In genomic region chr7:43668035-43668434, GRCh38 we compare ENCODE assay signal across 17 cellular contexts.
DNase-seq lines count a peak whose midpoint lies in the region; ATAC-seq and TF ChIP-seq lines count a peak whose summit lies in the region.
"Had no signal": no experiment of that assay in that cellular context is flagged by ENCODE, and none has a peak within 500 bp of the region (broad histone marks: within the 10 kb centered on the region; RNA-seq: fewer than 3 reads in every experiment).

No MANE protein-coding gene starts in this region.

- H4K5ac ChIP-seq in mesendoderm (ENCODE audit: low read length) = no peak overlapping the region

- no peak overlapping the region for H2BK5ac ChIP-seq in mesendoderm (ENCODE audit: low read length)

- no peak overlapping the region for H3K56ac ChIP-seq in mesendoderm (ENCODE audit: low read length)

- no peaks in the 10 kb centered on the region for H3F3A ChIP-seq in PC-3 (ENCODE audit: low read length, unreplicated experiment)

- H3K18ac ChIP-seq in mesendoderm (ENCODE audit: low read length) = no peak overlapping the region

- H3K4me1 Mint-ChIP-seq in activated CD4-positive, alpha-beta memory T cell treated with anti-CD3 and anti-CD28 coated beads for 36 hours (ENCODE audit: low read depth) = peaks cover 77% of the 10 kb centered on the region
- H3K4me1 Mint-ChIP-seq in activated CD4-positive, alpha-beta memory T cell treated with anti-CD3 and anti-CD28 coated beads, Interleukin-2, amount 10 ng/mL, durations not matched to agents 7 days and 5 days = peaks cover 60% of the 10 kb centered on the region
- H3K4me1 Mint-ChIP-seq in CD4-positive, alpha-beta memory T cell = peaks cover 37 to 73% (median 61%) of the 10 kb centered on the region in 4 donors

- H3K79me2 ChIP-seq in PC-3 (ENCODE audit: low read length) (peaks cover 100% of the 10 kb centered on the region), mesendoderm (ENCODE audit: control insufficient read depth, insufficient read depth, low read length) (peaks cover 32% of the 10 kb centered on the region)

- intact Hi-C loops in activated CD4-positive, alpha-beta memory T cell treated with anti-CD3 and anti-CD28 coated beads for 36 hours (cut with micrococcal nuclease) = loop anchor here (2.0 kb wide), 1 partner anchor 55 kb away; no protein-coding TSS in a partner anchor
- intact Hi-C loops in CD4-positive, alpha-beta memory T cell (cut with micrococcal nuclease) = no loop called here
- intact Hi-C loops in PC-3 (cut with micrococcal nuclease) (no loop called here), heart left ventricle (cut with DNase I) (no loop called here)

- H2AK5ac ChIP-seq in mesendoderm (ENCODE audit: low read length) = no peak overlapping the region

- POLR2A ChIA-PET in activated CD4-positive, alpha-beta memory T cell treated with anti-CD3 and anti-CD28 coated beads for 36 hours (lab: Charles Lee) = interaction anchor here (0.5 to 3.4 kb wide), 2 partner anchors 19 to 85 kb away, joined by 3 to 26 read pairs; no protein-coding TSS in a partner anchor
- POLR2A ChIA-PET in activated CD4-positive, alpha-beta memory T cell treated with anti-CD3 and anti-CD28 coated beads, Interleukin-2, amount 10 ng/mL, durations not matched to agents 7 days and 5 days (lab: Charles Lee) = interaction anchor here (3.9 kb wide), 1 partner anchor 20 kb away, joined by 50 read pairs; no protein-coding TSS in a partner anchor
- POLR2A ChIA-PET in CD4-positive, alpha-beta memory T cell (lab: Charles Lee; ENCODE audit: partially characterized antibody) = interaction anchor here (3.7 to 4.2 kb wide), 2 partner anchors 18 to 85 kb away, joined by 31 to 91 read pairs; partner anchors contain the start of gene STK17A
- POLR2A ChIA-PET in PC-3 (lab: Charles Lee; ENCODE audit: unreplicated experiment) = no interaction called here

- H4K20me1 ChIP-seq in PC-3 (ENCODE audit: low read length) = no peaks in the 10 kb centered on the region

- peaks cover 48% of the 10 kb centered on the region for H3K36me3 Mint-ChIP-seq in activated CD4-positive, alpha-beta memory T cell treated with anti-CD3 and anti-CD28 coated beads for 36 hours
- peaks cover 62% of the 10 kb centered on the region for H3K36me3 Mint-ChIP-seq in activated CD4-positive, alpha-beta memory T cell treated with anti-CD3 and anti-CD28 coated beads, Interleukin-2, amount 10 ng/mL, durations not matched to agents 7 days and 5 days (ENCODE audit: low read depth)
- H3K36me3 Mint-ChIP-seq in CD4-positive, alpha-beta memory T cell = peaks cover 19 to 26% of the 10 kb centered on the region in 2 donors

- no peak overlapping the region for H3K4ac ChIP-seq in mesendoderm (ENCODE audit: low read depth, low read length)

- ATAC-seq in PC-3 (no peak), HG03196 (IDR thresholded peaks at IDR 0.05; ENCODE audit: unreplicated experiment) (no peak), GM18519 (IDR thresholded peaks at IDR 0.05; ENCODE audit: low FRiP score, unreplicated experiment) (no peak), heart left ventricle (no peak)
- ATAC-seq: HepG2 had no signal

- no peaks in the 10 kb centered on the region for H3K9me3 ChIP-seq in CD4-positive, alpha-beta memory T cell (ENCODE audit: control insufficient read depth in 1 of 2, low read length in 2 of 2)
- H3K9me3 ChIP-seq in PC-3 (ENCODE audit: low read length) (no peaks in the 10 kb centered on the region), heart left ventricle (peaks cover 0 to 16% (median 0%) of the 10 kb centered on the region in 12 donors)

- no peaks in the 10 kb centered on the region for H3K27me3 ChIP-seq in CD4-positive, alpha-beta memory T cell (ENCODE audit: insufficient read depth, low read length)
- no peaks in the 10 kb centered on the region for H3K27me3 ChIP-seq in PC-3 (ENCODE audit: low read length)
- no peaks in the 10 kb centered on the region for H3K27me3 ChIP-seq in mesendoderm (ENCODE audit: insufficient read depth, low read length, poor library complexity)
- H3K27me3 ChIP-seq in heart left ventricle = no peaks in the 10 kb centered on the region

- no peak overlapping the region for H3K23ac ChIP-seq in mesendoderm (ENCODE audit: low read length)

- H3K27me3 Mint-ChIP-seq in activated CD4-positive, alpha-beta memory T cell treated with anti-CD3 and anti-CD28 coated beads for 36 hours = no peaks in the 10 kb centered on the region
- H3K27me3 Mint-ChIP-seq in activated CD4-positive, alpha-beta memory T cell treated with anti-CD3 and anti-CD28 coated beads, Interleukin-2, amount 10 ng/mL, durations not matched to agents 7 days and 5 days = no peaks in the 10 kb centered on the region
- H3K27me3 Mint-ChIP-seq in CD4-positive, alpha-beta memory T cell = no peaks in the 10 kb centered on the region

- no CpG with 5 or more reads among the region's 1 CpG for WGBS in mesendoderm (ENCODE audit: extremely low coverage, insufficient coverage, low lambda C conversion rate)
- WGBS in heart left ventricle, 4 donors = 27 to 51% (median 33%) methylated on average over 1 of the region's 1 CpG

- CTCF ChIA-PET in activated CD4-positive, alpha-beta memory T cell treated with anti-CD3 and anti-CD28 coated beads for 36 hours (lab: Charles Lee) = interaction anchor here (1.0 to 3.7 kb wide), 3 partner anchors 22 to 86 kb away, joined by 3 to 41 read pairs (median 13); partner anchors contain the start of gene STK17A
- CTCF ChIA-PET in activated CD4-positive, alpha-beta memory T cell treated with anti-CD3 and anti-CD28 coated beads, Interleukin-2, amount 10 ng/mL, durations not matched to agents 7 days and 5 days (lab: Charles Lee) = interaction anchor here (3.5 kb wide), 1 partner anchor 86 kb away, joined by 33 read pairs; the partner anchor contains the start of gene STK17A
- CTCF ChIA-PET in CD4-positive, alpha-beta memory T cell (lab: Charles Lee; ENCODE audit: partially characterized antibody) = interaction anchor here (4.5 kb wide), 1 partner anchor 86 kb away, joined by 26 read pairs; the partner anchor contains the start of gene STK17A
- CTCF ChIA-PET in PC-3 (lab: Charles Lee) = no interaction called here

- H3K79me1 ChIP-seq in mesendoderm (ENCODE audit: low read length) = peaks cover 11% of the 10 kb centered on the region

- peak overlapping the region; percentile 96 for H3K27ac Mint-ChIP-seq in activated CD4-positive, alpha-beta memory T cell treated with anti-CD3 and anti-CD28 coated beads for 36 hours
- H3K27ac Mint-ChIP-seq in activated CD4-positive, alpha-beta memory T cell treated with anti-CD3 and anti-CD28 coated beads, Interleukin-2, amount 10 ng/mL, durations not matched to agents 7 days and 5 days = no peak overlapping the region
- peak overlapping the region in 6 of 7 donors; percentile 31 to 98 (median 78) for H3K27ac Mint-ChIP-seq in CD4-positive, alpha-beta memory T cell
- H3K27ac Mint-ChIP-seq: CD14-positive monocyte had no signal

- H2BK15ac ChIP-seq in mesendoderm (replicated peaks; ENCODE audit: low read depth) = no peak overlapping the region

- BruUV-seq in PC-3 (replicated peaks; lab: Mats Ljungman, UMichigan) = no TSS peak

- peaks cover 35% of the 10 kb centered on the region for H3K9me3 Mint-ChIP-seq in activated CD4-positive, alpha-beta memory T cell treated with anti-CD3 and anti-CD28 coated beads for 36 hours
- H3K9me3 Mint-ChIP-seq in activated CD4-positive, alpha-beta memory T cell treated with anti-CD3 and anti-CD28 coated beads, Interleukin-2, amount 10 ng/mL, durations not matched to agents 7 days and 5 days = peaks cover 26% of the 10 kb centered on the region
- peaks cover 0 to 20% (median 3%) of the 10 kb centered on the region in 8 donors for H3K9me3 Mint-ChIP-seq in CD4-positive, alpha-beta memory T cell

- H3K27ac ChIP-seq in CD4-positive, alpha-beta memory T cell (ENCODE audit: low read depth, low read length) = no peak overlapping the region
- H3K27ac ChIP-seq in PC-3 (ENCODE audit: low read length) = no peak overlapping the region
- no peak overlapping the region for H3K27ac ChIP-seq in mesendoderm (ENCODE audit: low read depth, low read length)
- no peak overlapping the region for H3K27ac ChIP-seq in heart left ventricle

- no peak for DNase-seq in activated CD4-positive, alpha-beta memory T cell treated with anti-CD3 and anti-CD28 coated beads for 36 hours
- DNase-seq in activated CD4-positive, alpha-beta memory T cell treated with anti-CD3 and anti-CD28 coated beads, Interleukin-2, amount 10 ng/mL, durations not matched to agents 7 days and 5 days = no peak
- no peak for DNase-seq in CD4-positive, alpha-beta memory T cell
- peak; percentile 38 for DNase-seq in PC-3
- peak; percentile 47 for DNase-seq in mesendoderm
- no peak for DNase-seq in heart left ventricle
- DNase-seq: GOT3, HFFc6, Karpas-422, NCI-H1105 treated with DMSO at 0.1 percent for 48 hours, NCI-H187, NCI-H446, Right ventricle myocardium superior had no signal

- TF ChIP-seq CTCF in PC-3 (conservative IDR thresholded peaks at IDR 0.05; ENCODE audit: low read depth, low read length) = no peak
- no peak for TF ChIP-seq CTCF in heart left ventricle (IDR thresholded peaks at IDR 0.05)

- H2AFZ ChIP-seq in PC-3 (ENCODE audit: low read length) = no peak overlapping the region

- no peak overlapping the region for H3K9ac ChIP-seq in PC-3 (ENCODE audit: low read length)
- H3K9ac ChIP-seq in mesendoderm (ENCODE audit: low read length) = no peak overlapping the region

- no peak overlapping the region for H4K8ac ChIP-seq in mesendoderm (ENCODE audit: low read depth, low read length)

- TF ChIP-seq POLR2A in heart left ventricle (IDR thresholded peaks at IDR 0.05) = no peak

- H3K36me3 ChIP-seq in CD4-positive, alpha-beta memory T cell (ENCODE audit: insufficient read depth, low read length) = no peaks in the 10 kb centered on the region
- H3K36me3 ChIP-seq in PC-3 (ENCODE audit: low read depth, low read length) (peaks cover 13% of the 10 kb centered on the region), mesendoderm (ENCODE audit: control insufficient read depth, insufficient read depth, low read length) (no peaks in the 10 kb centered on the region), heart left ventricle (no peaks in the 10 kb centered on the region)

- H3K4me3 ChIP-seq in CD4-positive, alpha-beta memory T cell (ENCODE audit: low read length in 2 of 2) = no peak overlapping the region
- H3K4me3 ChIP-seq in PC-3 (ENCODE audit: low read length) (no peak overlapping the region), mesendoderm (ENCODE audit: low read length) (no peak overlapping the region), heart left ventricle (no peak overlapping the region)

- H3K4me1 ChIP-seq in CD4-positive, alpha-beta memory T cell (ENCODE audit: insufficient read depth, low read length) = peaks cover 59% of the 10 kb centered on the region
- H3K4me1 ChIP-seq in PC-3 (ENCODE audit: insufficient read depth, low read length) (peaks cover 17% of the 10 kb centered on the region), mesendoderm (ENCODE audit: control insufficient read depth, low read depth, low read length) (no peaks in the 10 kb centered on the region), heart left ventricle (peaks cover 0 to 28% (median 4%) of the 10 kb centered on the region in 12 donors)

- H3K4me3 Mint-ChIP-seq in activated CD4-positive, alpha-beta memory T cell treated with anti-CD3 and anti-CD28 coated beads for 36 hours = no peak overlapping the region
- H3K4me3 Mint-ChIP-seq in activated CD4-positive, alpha-beta memory T cell treated with anti-CD3 and anti-CD28 coated beads, Interleukin-2, amount 10 ng/mL, durations not matched to agents 7 days and 5 days = no peak overlapping the region
- H3K4me3 Mint-ChIP-seq in CD4-positive, alpha-beta memory T cell = no peak overlapping the region
- H3K4me3 Mint-ChIP-seq: CD14-positive monocyte, HFFc6 had no signal

- H2BK120ac ChIP-seq in mesendoderm (ENCODE audit: low read depth, low read length) = no peak overlapping the region

- H3K4me2 ChIP-seq in PC-3 (ENCODE audit: low read length) (no peak overlapping the region), mesendoderm (ENCODE audit: low read length) (no peak overlapping the region)

- no peaks in the 10 kb centered on the region for H3K9me2 ChIP-seq in PC-3 (replicated peaks; ENCODE audit: low read length)

Comparison
In these comparisons a context has a peak if more than half of its experiments do, and no peak if none do; other contexts are left out.
1. DNase-seq: peak in PC-3 (single experiment) and mesendoderm (single experiment); none in activated CD4-positive, alpha-beta memory T cell treated with anti-CD3 and anti-CD28 coated beads for 36 hours (single experiment), activated CD4-positive, alpha-beta memory T cell treated with anti-CD3 and anti-CD28 coated beads, Interleukin-2, amount 10 ng/mL, durations not matched to agents 7 days and 5 days (single experiment), CD4-positive, alpha-beta memory T cell (0 of 5) and heart left ventricle (0 of 5).